8 cellular contexts compared by ENCODE assay signal in the genomic region with DNA sequence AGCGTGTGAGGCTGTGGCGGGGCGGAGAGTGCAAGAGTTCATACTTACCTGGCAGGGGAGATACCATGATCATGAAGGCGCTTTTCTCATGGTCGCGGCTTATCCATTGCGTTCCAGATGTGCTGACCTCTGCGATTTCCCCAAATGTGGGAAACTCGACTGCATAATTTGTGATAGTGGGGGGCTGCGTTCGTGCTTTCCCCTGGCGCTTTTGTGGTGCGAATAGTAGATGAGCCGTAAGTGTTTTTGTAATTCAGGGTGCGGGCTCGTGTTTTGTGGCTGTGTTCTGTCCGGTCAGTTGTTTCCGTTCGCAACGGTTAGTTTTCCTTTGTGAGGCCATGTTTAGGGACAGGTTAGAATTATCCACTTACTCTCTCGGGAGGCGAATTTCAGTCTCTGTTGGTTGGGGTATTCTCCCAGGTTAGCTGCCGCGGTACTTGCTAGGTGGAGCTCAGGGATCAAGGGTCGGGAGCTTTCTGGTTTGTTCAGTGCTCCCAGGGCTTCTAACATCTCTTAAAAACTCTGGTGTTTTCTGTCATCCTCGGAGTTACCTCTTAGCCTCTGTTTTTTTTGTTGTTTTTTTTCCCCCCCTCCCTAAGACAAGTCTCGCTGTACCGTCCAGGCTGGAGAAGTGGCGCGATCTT. TPM values are rescaled to one million over a fixed set of nuclear protein-coding genes. Genes with fewer than 3 reads are reported as not detected.
DNase-seq lines count a peak whose midpoint lies in the region; ATAC-seq and TF ChIP-seq lines count a peak whose summit lies in the region.
"Not testable (repeated sequence)": the region's sequence is repeated elsewhere in the genome, so short reads cannot be mapped to it uniquely, and the experiment has no call there.

No MANE protein-coding gene starts in this region.

- under 1% methylated on average over 25 of the region's 30 CpGs for WGBS in HUES64

- H3K36me3 ChIP-seq in HUES64 (ENCODE audit: insufficient read depth, low read length); Panc1 (ENCODE audit: control insufficient read depth, insufficient read depth, low read length); muscle layer of duodenum (ENCODE audit: control insufficient read depth in 1 of 2, insufficient read depth in 2 of 2, low read length in 2 of 2): not testable (repeated sequence)

- peak overlapping the region; percentile 73 for H3K4me3 Mint-ChIP-seq in activated T-cell treated with anti-CD3 and anti-CD28 coated beads, Interleukin-2, amount 50 U/mL, for 24 hours

- H3K9me3 ChIP-seq in HUES64 (ENCODE audit: insufficient read depth, low read depth, low read length); Panc1 (ENCODE audit: control insufficient read depth, insufficient read depth, low read depth, low read length); muscle layer of duodenum (ENCODE audit: control insufficient read depth in 1 of 2, low read length in 2 of 2): not testable (repeated sequence)

- H3K27ac ChIP-seq in HUES64 (ENCODE audit: low read depth, low read length); Panc1 (ENCODE audit: low read length): not testable (repeated sequence)
- H3K27ac ChIP-seq in muscle layer of duodenum (ENCODE audit: low read length), result peak overlapping the region; percentile 39

- H3K27me3 Mint-ChIP-seq in activated T-cell treated with anti-CD3 and anti-CD28 coated beads, Interleukin-2, amount 50 U/mL, for 24 hours, result not testable (repeated sequence)

- DNase-seq in DMS 273 treated with DMSO at 0.1 percent for 48 hours (lab: John Stamatoyannopoulos, UW), result peak; percentile 2
- peak; percentile 98 for DNase-seq in Panc1 (ENCODE audit: low read depth, low spot score)
- DNase-seq in activated T-cell treated with anti-CD3 and anti-CD28 coated beads, Interleukin-2, amount 50 U/mL, for 24 hours, result peak; percentile 91
- peak; percentile 79 to 83 for DNase-seq in stimulated activated CD8-positive, alpha-beta memory T cell treated with anti-CD3 and anti-CD28 coated beads, Interleukin-4, amount 100 ng/mL, for 1 hour (ENCODE audit: low read depth in 2 of 2, low spot score in 1 of 2)

- BruUV-seq in Panc1 (replicated peaks; lab: Mats Ljungman, UMichigan), result TSS peak; percentile 99

- H3K4me3 ChIP-seq in HUES64 (ENCODE audit: low read length) (peak overlapping the region; percentile 26; the same call in 1 of the 2 replicates), Panc1 (ENCODE audit: low read depth in 2 of 2, low read length in 2 of 2) (peak overlapping the region; percentile 5 to 15), muscle layer of duodenum (ENCODE audit: low read depth in 1 of 2, low read length in 2 of 2) (peak overlapping the region; percentile 25 to 30)

- CTCF ChIA-PET in Panc1 (lab: Charles Lee), result not testable (repeated sequence)

- not testable (repeated sequence) for H3K9me3 Mint-ChIP-seq in activated T-cell treated with anti-CD3 and anti-CD28 coated beads, Interleukin-2, amount 50 U/mL, for 24 hours

- peak; percentile 74 for ATAC-seq in GM21526 (IDR thresholded peaks at IDR 0.05; ENCODE audit: low FRiP score, unreplicated experiment)
- peak; percentile 95 for ATAC-seq in Panc1
- ATAC-seq in esophagus mucosa, result peak; percentile 93

- not testable (repeated sequence) for H3K36me3 Mint-ChIP-seq in activated T-cell treated with anti-CD3 and anti-CD28 coated beads, Interleukin-2, amount 50 U/mL, for 24 hours (ENCODE audit: low read depth)

- not testable (repeated sequence) for H3K9ac ChIP-seq in HUES64 (ENCODE audit: low read depth, low read length)

- H3K4me1 Mint-ChIP-seq in activated T-cell treated with anti-CD3 and anti-CD28 coated beads, Interleukin-2, amount 50 U/mL, for 24 hours (ENCODE audit: low read depth), result not testable (repeated sequence)

- not testable (repeated sequence) for H3K4me1 ChIP-seq in HUES64 (ENCODE audit: insufficient read depth, low read length); Panc1 (ENCODE audit: control insufficient read depth, insufficient read depth, low read length); muscle layer of duodenum (ENCODE audit: control insufficient read depth in 1 of 2, insufficient read depth in 2 of 2, low read length in 2 of 2)

- POLR2A ChIA-PET in Panc1 (lab: Charles Lee), result interaction anchor here (0.6 to 0.8 kb wide), 3 partner anchors 134 to 259 kb away, joined by 3 to 4 read pairs (median 4); no protein-coding TSS in a partner anchor

- in situ Hi-C loops in Panc1 (cut with HindIII; ENCODE audit: low pct_unique_long_range_greater_than_20kb, low sequenced_read_pairs), result not testable (repeated sequence)

- H3K27me3 ChIP-seq in HUES64 (ENCODE audit: insufficient read depth, low read length); Panc1 (ENCODE audit: control insufficient read depth, insufficient read depth, low read length); muscle layer of duodenum (ENCODE audit: low read depth, low read length): not testable (repeated sequence)

- not testable (repeated sequence) for TF ChIP-seq CTCF in Panc1 (IDR thresholded peaks at IDR 0.05)

- intact Hi-C loops in Panc1 (cut with micrococcal nuclease; ENCODE audit: unreplicated experiment), result not testable (repeated sequence)

- peak overlapping the region; percentile 99 for H3K27ac Mint-ChIP-seq in activated T-cell treated with anti-CD3 and anti-CD28 coated beads, Interleukin-2, amount 50 U/mL, for 24 hours

RNA-seq across cellular contexts. Expression of a gene that starts 39.6 kb away (rescaled TPM):
- not detected for polyA plus RNA-seq in HUES64 (2013, experiment 1 of 2)
- polyA plus RNA-seq in HUES64 (2013, experiment 2 of 2), result not detected
- total RNA-seq in Panc1 (2021; ENCODE audit: unreplicated experiment), result not detected
- polyA plus RNA-seq in Panc1 (2012; ENCODE audit: insufficient read length), result not detected
- total RNA-seq in esophagus mucosa, result not detected

Comparison
In these comparisons a context has a peak if more than half of its experiments do, and no peak if none do; other contexts are left out.
1. DNase-seq: peak in every context shown above with its lines; median percentile 98 in Panc1; 91 in activated T-cell treated with anti-CD3 and anti-CD28 coated beads, Interleukin-2, amount 50 U/mL, for 24 hours; 81 in stimulated activated CD8-positive, alpha-beta memory T cell treated with anti-CD3 and anti-CD28 coated beads, Interleukin-4, amount 100 ng/mL, for 1 hour; 2 in DMS 273 treated with DMSO at 0.1 percent for 48 hours.